ENCODE assay signal across 20 cellular contexts in genomic region chr7:7535688-7536087, GRCh38. TPM values are rescaled to one million over a fixed set of nuclear protein-coding genes. Genes with fewer than 3 reads are reported as not detected.
DNase-seq lines count a peak whose midpoint lies in the region; ATAC-seq and TF ChIP-seq lines count a peak whose summit lies in the region.
"Had no signal": no experiment of that assay in that cellular context is flagged by ENCODE, and none has a peak within 500 bp of the region (broad histone marks: within the 10 kb centered on the region; RNA-seq: fewer than 3 reads in every experiment).

COL28A1 (minus strand) TSS chr7:7535873; CDS start chr7:7532875, 2,998 bp downstream.

- H3K9me2 ChIP-seq in PC-9 (ENCODE audit: insufficient read depth), result no peaks in the 10 kb centered on the region

- H3K4me2 ChIP-seq in PC-9, result no peak within 1 kb of the TSS
- H3K4me2 ChIP-seq: BLaER1 treated with 17β-estradiol and CSF1 and Interleukin-3, amounts not matched to agents 10 nM and 100 nM; KMS-11 had no signal

- 0 out of 2 replicates have a peak within 1 kb of the TSS, but pooled peaks have one; percentile 23 for H2AFZ ChIP-seq in PC-9

- H3K9me3 ChIP-seq in PC-9 (ENCODE audit: insufficient read depth, low read depth) (peaks cover 14% of the 10 kb centered on the region; the same call in 1 of the 2 replicates), skeletal muscle tissue (ENCODE audit: control insufficient read depth in 3 of 3, low read length in 3 of 3) (no peaks in the 10 kb centered on the region)

- no peak for ATAC-seq in HG03520 (IDR thresholded peaks at IDR 0.05; ENCODE audit: unreplicated experiment)
- ATAC-seq: Panc1 had no signal

- H3K27me3 ChIP-seq in PC-9 (ENCODE audit: insufficient read depth, low read depth), result no peaks in the 10 kb centered on the region
- no peaks in the 10 kb centered on the region for H3K27me3 ChIP-seq in skeletal muscle tissue (ENCODE audit: control insufficient read depth in 3 of 3, insufficient read depth in 3 of 3, low read length in 3 of 3)
- H3K27me3 ChIP-seq: BLaER1 treated with 17β-estradiol and CSF1 and Interleukin-3, amounts not matched to agents 10 nM and 100 nM had no signal

- H3K36me3 ChIP-seq in PC-9 (ENCODE audit: low read depth) (no peaks in the 10 kb centered on the region), skeletal muscle tissue (ENCODE audit: control insufficient read depth in 3 of 3, insufficient read depth in 3 of 3, low read length in 3 of 3) (no peaks in the 10 kb centered on the region)
- H3K36me3 ChIP-seq: BLaER1 treated with 17β-estradiol and CSF1 and Interleukin-3, amounts not matched to agents 10 nM and 100 nM had no signal

- H3K4me1 ChIP-seq in PC-9 (replicated peaks; ENCODE audit: insufficient read depth), result no peaks in the 10 kb centered on the region
- H3K4me1 ChIP-seq in skeletal muscle tissue (ENCODE audit: control insufficient read depth in 3 of 3, insufficient read depth in 3 of 3, low read length in 3 of 3), result peaks cover 0 to 9% (median 0%) of the 10 kb centered on the region in 3 donors
- H3K4me1 ChIP-seq: BLaER1 treated with 17β-estradiol and CSF1 and Interleukin-3, amounts not matched to agents 10 nM and 100 nM had no signal

- H3F3A ChIP-seq in PC-9 (ENCODE audit: insufficient read depth, low read depth), result no peaks in the 10 kb centered on the region

- peak within 1 kb of the TSS; percentile 32 to 59 (median 55) for H3K9ac ChIP-seq in skeletal muscle tissue (ENCODE audit: low read depth in 1 of 3, low read length in 3 of 3)
- H3K9ac ChIP-seq: BLaER1 treated with 17β-estradiol and CSF1 and Interleukin-3, amounts not matched to agents 10 nM and 100 nM; KMS-11 had no signal

- POLR2A ChIA-PET in PC-9 (lab: Charles Lee; ENCODE audit: unreplicated experiment), result interaction anchor here (0.6 kb wide), 1 partner anchor 14 kb away, joined by 4 read pairs; no protein-coding TSS in a partner anchor

- H4K20me1 ChIP-seq in PC-9 (ENCODE audit: insufficient read depth), result no peaks in the 10 kb centered on the region
- H4K20me1 ChIP-seq: BLaER1 treated with 17β-estradiol and CSF1 and Interleukin-3, amounts not matched to agents 10 nM and 100 nM had no signal

- BruUV-seq in PC-9 (replicated peaks; lab: Mats Ljungman, UMichigan), result no TSS peak

- CTCF ChIA-PET in PC-9 (lab: Charles Lee), result no interaction called here

- TF ChIP-seq CTCF in PC-9 (conservative IDR thresholded peaks at IDR 0.05), result no peak

- no peak within 1 kb of the TSS for H3K27ac ChIP-seq in PC-9
- H3K27ac ChIP-seq in skeletal muscle tissue (ENCODE audit: low read depth, low read length), result peak within 1 kb of the TSS; percentile 21
- H3K27ac ChIP-seq: BLaER1 treated with 17β-estradiol and CSF1 and Interleukin-3, amounts not matched to agents 10 nM and 100 nM; KMS-11 had no signal

- DNase-seq in NCI-H2107 treated with DMSO at 0.1 percent for 48 hours (lab: John Stamatoyannopoulos, UW; ENCODE audit: unreplicated experiment) (peak; percentile 12), NCI-H2107 (lab: John Stamatoyannopoulos, UW) (no peak), PC-9 (no peak), myocyte (ENCODE audit: low read depth) (peak; percentile 47)
- no peak for DNase-seq in stimulated activated naive CD4-positive, alpha-beta T cell treated with Interleukin-2 at 50 U/mL for 16 hours (lab: John Stamatoyannopoulos, UW)
- DNase-seq in activated naive CD4-positive, alpha-beta T cell treated with anti-CD3 and anti-CD28 coated beads, Interleukin-2, amount 50 U/mL, for 16 hours, result no peak
- DNase-seq: 8988T, DMS 273 treated with DMSO at 0.1 percent for 48 hours, NCI-H1436, NCI-H2081, NCI-H226, NCI-H526, SHP77 treated with DMSO at 0.1 percent for 48 hours had no signal

- H3K4me3 ChIP-seq in PC-9, result no peak within 1 kb of the TSS
- peak within 1 kb of the TSS; percentile 24 to 57 (median 32) for H3K4me3 ChIP-seq in skeletal muscle tissue (ENCODE audit: low read length in 3 of 3)
- H3K4me3 ChIP-seq: BLaER1 treated with 17β-estradiol and CSF1 and Interleukin-3, amounts not matched to agents 10 nM and 100 nM had no signal

- intact Hi-C loops in PC-9 (cut with micrococcal nuclease; ENCODE audit: unreplicated experiment), result no loop called here

- H3K79me2 ChIP-seq in PC-9 (ENCODE audit: low read depth), result no peaks in the 10 kb centered on the region

RNA-seq across cellular contexts. Expression of gene COL28A1, which starts in this region (rescaled TPM):
- total RNA-seq in PC-9 (2021) (0.83 and 2.2 TPM in 2 replicates), myocyte (0.88 and 2.2 TPM in 2 replicates), skeletal muscle tissue (2.1 TPM)
- polyA plus RNA-seq in myocyte (2012), result 0.35 TPM
- total RNA-seq: Daoy, H4 had no signal

Comparison
In these comparisons a context has a peak if more than half of its experiments do, and no peak if none do; other contexts are left out.
1. DNase-seq: peak in NCI-H2107 treated with DMSO at 0.1 percent for 48 hours (single experiment) and myocyte (single experiment); none in NCI-H2107 (single experiment), PC-9 (0 of 2), stimulated activated naive CD4-positive, alpha-beta T cell treated with Interleukin-2 at 50 U/mL for 16 hours (single experiment) and activated naive CD4-positive, alpha-beta T cell treated with anti-CD3 and anti-CD28 coated beads, Interleukin-2, amount 50 U/mL, for 16 hours (single experiment).